In the genomic region with DNA sequence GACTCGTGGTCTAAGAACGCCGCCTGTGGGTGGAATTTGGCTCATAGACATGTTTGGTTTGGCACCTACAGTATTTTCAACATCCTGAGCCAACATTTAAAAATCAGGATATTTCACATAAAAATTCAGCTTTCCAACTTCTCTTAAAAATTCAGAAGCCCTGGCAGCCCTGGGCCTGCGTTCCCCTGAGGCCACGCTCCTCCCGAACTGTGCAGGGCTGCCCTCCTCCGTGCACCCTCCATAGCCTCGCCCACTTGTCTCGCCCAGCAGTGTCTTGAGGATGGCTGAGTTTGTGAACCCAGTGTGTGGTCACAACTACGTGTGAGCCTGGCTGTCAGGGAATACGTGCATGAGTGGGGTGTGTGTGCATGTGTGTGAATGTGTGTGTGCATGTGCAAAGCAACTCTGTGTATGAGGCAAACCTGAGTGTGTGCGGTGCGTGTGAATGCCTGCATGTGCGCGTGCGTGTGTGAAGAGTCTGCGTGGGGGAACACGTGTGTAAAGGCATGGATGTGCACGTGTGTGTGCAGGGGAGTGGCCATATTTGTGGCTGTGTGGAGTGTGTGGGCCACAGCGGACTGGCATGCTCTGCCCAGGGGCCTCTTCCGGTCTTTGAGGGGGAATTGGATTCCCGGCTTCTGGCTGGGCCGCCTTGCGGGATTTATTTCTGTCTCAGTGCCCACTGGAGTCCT, we compare ENCODE assay signal across 11 cellular contexts. TPM values are rescaled to one million over a fixed set of nuclear protein-coding genes. Genes with fewer than 3 reads are reported as not detected.
DNase-seq lines count a peak whose midpoint lies in the region; ATAC-seq and TF ChIP-seq lines count a peak whose summit lies in the region.
"Had no signal": no experiment of that assay in that cellular context is flagged by ENCODE, and none has a peak within 500 bp of the region (broad histone marks: within the 10 kb centered on the region; RNA-seq: fewer than 3 reads in every experiment).

No MANE protein-coding gene starts in this region.

- POLR2A ChIA-PET in PC-3 (lab: Charles Lee; ENCODE audit: unreplicated experiment), result no interaction called here

- H2BK5ac ChIP-seq in neuronal stem cell (ENCODE audit: low read length), result peak overlapping the region; percentile 58

- H3K9ac ChIP-seq in PC-3 (ENCODE audit: low read length) (no peak overlapping the region), neuronal stem cell (ENCODE audit: low read depth, low read length, poor library complexity) (no peak overlapping the region), neural progenitor cell (no peak overlapping the region)

- DNase-seq in AG20443 (ENCODE audit: low spot score) (peak; percentile 70), PC-3 (peak; percentile 36), fibroblast of gingiva (ENCODE audit: low read depth) (peak; percentile 87), neuronal stem cell (ENCODE audit: low spot score) (no peak), AG08396 (ENCODE audit: low spot score) (no peak), DMS153 treated with DMSO at 0.1 percent for 48 hours (lab: John Stamatoyannopoulos, UW; ENCODE audit: unreplicated experiment) (no peak), neural progenitor cell (ENCODE audit: low spot score) (no peak)
- DNase-seq: activated T-cell treated with anti-CD3 and anti-CD28 coated beads, Interleukin-2, amount 50 U/mL, for 72 hours; NCI-H526 treated with DMSO at 0.1 percent for 48 hours had no signal

- peak overlapping the region; percentile 5 for H2BK120ac ChIP-seq in neuronal stem cell (ENCODE audit: low read depth, low read length)

- H3K18ac ChIP-seq in neuronal stem cell (ENCODE audit: low read length), result peak overlapping the region; percentile 24

- no peaks in the 10 kb centered on the region for H3K9me2 ChIP-seq in PC-3 (replicated peaks; ENCODE audit: low read length)

- peak; percentile 48; the same call in 1 of the 2 replicates for TF ChIP-seq CTCF in PC-3 (conservative IDR thresholded peaks at IDR 0.05; ENCODE audit: low read depth, low read length)
- no peak for TF ChIP-seq CTCF in neural progenitor cell (IDR thresholded peaks at IDR 0.05)

- H3K36me3 ChIP-seq in PC-3 (ENCODE audit: low read depth, low read length), result no peaks in the 10 kb centered on the region
- H3K36me3 ChIP-seq in neuronal stem cell (replicated peaks in 1 of 2; ENCODE audit: control insufficient read depth in 2 of 2, insufficient read depth in 2 of 2, low read length in 2 of 2), result peaks cover 0 to 2% of the 10 kb centered on the region in 2 donors
- no peaks in the 10 kb centered on the region for H3K36me3 ChIP-seq in neural progenitor cell

- peak overlapping the region; percentile 39 for H3K14ac ChIP-seq in neuronal stem cell (ENCODE audit: low read length)

- peaks cover 7% of the 10 kb centered on the region for H3K4me1 ChIP-seq in PC-3 (ENCODE audit: insufficient read depth, low read length)
- H3K4me1 ChIP-seq in neuronal stem cell (ENCODE audit: control insufficient read depth in 2 of 2, insufficient read depth in 1 of 2, low read depth in 1 of 2, low read length in 2 of 2), result peaks cover 0 to 4% of the 10 kb centered on the region in 2 donors
- no peaks in the 10 kb centered on the region for H3K4me1 ChIP-seq in neural progenitor cell

- H2AK5ac ChIP-seq in neuronal stem cell (ENCODE audit: low read depth, low read length), result peak overlapping the region; percentile 51

- H3K27ac Mint-ChIP-seq in neural progenitor cell, result no peak overlapping the region
- H3K27ac Mint-ChIP-seq: activated T-cell treated with anti-CD3 and anti-CD28 coated beads, Interleukin-2, amount 50 U/mL, for 72 hours; dendritic cell treated with granulocyte-macrophage colony-stimulating factor and Interleukin-4, amounts not matched to agents 40 ng/mL and 50 ng/mL, for 4 days had no signal

- BruUV-seq in PC-3 (replicated peaks; lab: Mats Ljungman, UMichigan), result no TSS peak

- peak overlapping the region; percentile 88 for H2BK12ac ChIP-seq in neuronal stem cell (ENCODE audit: low read length)

- H3K27me3 Mint-ChIP-seq in neural progenitor cell (ENCODE audit: insufficient read depth, low read depth), result peaks cover 2% of the 10 kb centered on the region

- H3K36me3 Mint-ChIP-seq in neural progenitor cell, result no peaks in the 10 kb centered on the region

- intact Hi-C loops in PC-3 (cut with micrococcal nuclease), result loop anchor here (1.0 kb wide), 1 partner anchor 42 kb away; no protein-coding TSS in a partner anchor

- H3K9me3 Mint-ChIP-seq in neural progenitor cell, result no peaks in the 10 kb centered on the region
- H3K9me3 Mint-ChIP-seq: activated T-cell treated with anti-CD3 and anti-CD28 coated beads, Interleukin-2, amount 50 U/mL, for 72 hours; dendritic cell treated with granulocyte-macrophage colony-stimulating factor and Interleukin-4, amounts not matched to agents 40 ng/mL and 50 ng/mL, for 4 days had no signal

- no peak overlapping the region for H3K27ac ChIP-seq in PC-3 (ENCODE audit: low read length)
- no peak overlapping the region for H3K27ac ChIP-seq in neuronal stem cell (replicated peaks; ENCODE audit: low read length)
- no peak overlapping the region for H3K27ac ChIP-seq in neural progenitor cell

- ATAC-seq in PC-3, result no peak
- no peak for ATAC-seq in HG03135 (IDR thresholded peaks at IDR 0.05; ENCODE audit: unreplicated experiment)

- H4K20me1 ChIP-seq in PC-3 (ENCODE audit: low read length) (no peaks in the 10 kb centered on the region), neural progenitor cell (ENCODE audit: low read depth) (no peaks in the 10 kb centered on the region)

- peak overlapping the region; percentile 83 for H3K23ac ChIP-seq in neuronal stem cell (ENCODE audit: low read depth, low read length, poor library complexity)

- H2AFZ ChIP-seq in PC-3 (ENCODE audit: low read length) (no peak overlapping the region), neuronal stem cell (ENCODE audit: low read length) (no peak overlapping the region), neural progenitor cell (replicated peaks) (no peak overlapping the region)

- H3K4me1 Mint-ChIP-seq in neural progenitor cell, result no peaks in the 10 kb centered on the region

- H3K4me3 Mint-ChIP-seq in neural progenitor cell, result no peak overlapping the region
- H3K4me3 Mint-ChIP-seq: activated T-cell treated with anti-CD3 and anti-CD28 coated beads, Interleukin-2, amount 50 U/mL, for 72 hours; dendritic cell treated with granulocyte-macrophage colony-stimulating factor and Interleukin-4, amounts not matched to agents 40 ng/mL and 50 ng/mL, for 4 days had no signal

- H3F3A ChIP-seq in PC-3 (ENCODE audit: low read length, unreplicated experiment) (no peaks in the 10 kb centered on the region), neural progenitor cell (ENCODE audit: low read depth) (no peaks in the 10 kb centered on the region)

- H3K4me2 ChIP-seq in PC-3 (ENCODE audit: low read length) (no peak overlapping the region), neuronal stem cell (ENCODE audit: insufficient read depth, low read length, poor library complexity, severe bottlenecking) (no peak overlapping the region), neural progenitor cell (no peak overlapping the region)

- no peak overlapping the region for H3K4me3 ChIP-seq in PC-3 (ENCODE audit: low read length)
- no peak overlapping the region for H3K4me3 ChIP-seq in neuronal stem cell (ENCODE audit: low read length in 2 of 2)
- no peak overlapping the region for H3K4me3 ChIP-seq in neural progenitor cell

- H3K9me3 ChIP-seq in PC-3 (ENCODE audit: low read length), result no peaks in the 10 kb centered on the region
- no peaks in the 10 kb centered on the region for H3K9me3 ChIP-seq in neuronal stem cell (replicated peaks in 1 of 2; ENCODE audit: control insufficient read depth in 2 of 2, insufficient read depth in 1 of 2, low read depth in 1 of 2, low read length in 2 of 2)
- H3K9me3 ChIP-seq in neural progenitor cell (ENCODE audit: low read depth), result no peaks in the 10 kb centered on the region

- no CpG with 5 or more reads among the region's 24 CpGs for WGBS in neuronal stem cell (ENCODE audit: extremely low coverage in 2 of 2, insufficient read length in 2 of 2, insufficient replicate concordance in 1 of 2), 2 donors

- peak overlapping the region; percentile 38 for H2BK15ac ChIP-seq in neuronal stem cell (ENCODE audit: low read length)

- no peaks in the 10 kb centered on the region for H3K79me2 ChIP-seq in PC-3 (ENCODE audit: low read length)
- no peaks in the 10 kb centered on the region for H3K79me2 ChIP-seq in neural progenitor cell (ENCODE audit: low read depth)

- no peak overlapping the region for H3K4ac ChIP-seq in neuronal stem cell (ENCODE audit: low read length)

- H4K8ac ChIP-seq in neuronal stem cell (ENCODE audit: low read depth, low read length), result no peak overlapping the region

- CTCF ChIA-PET in PC-3 (lab: Charles Lee), result interaction anchor here (1.5 to 1.6 kb wide), 2 partner anchors 14 to 203 kb away, joined by 4 to 11 read pairs; no protein-coding TSS in a partner anchor

- no peaks in the 10 kb centered on the region for H3K27me3 ChIP-seq in PC-3 (ENCODE audit: low read length)
- peaks cover 0 to 5% (median 3%) of the 10 kb centered on the region in 3 experiments for H3K27me3 ChIP-seq in neuronal stem cell (ENCODE audit: control insufficient read depth in 3 of 3, insufficient read depth in 3 of 3, low read depth in 1 of 3, low read length in 3 of 3)
- no peaks in the 10 kb centered on the region for H3K27me3 ChIP-seq in neural progenitor cell

- H4K91ac ChIP-seq in neuronal stem cell (ENCODE audit: low read depth, low read length, poor library complexity), result peak overlapping the region; percentile 66

- H3K79me1 ChIP-seq in neuronal stem cell (ENCODE audit: low read depth, low read length), result no peaks in the 10 kb centered on the region

RNA-seq across cellular contexts. Expression of gene PTH1R, which starts 30.9 kb away (rescaled TPM):
- not detected in 2 replicates for total RNA-seq in PC-3 (2014; rRNA removed)
- 2.2 TPM for polyA plus RNA-seq in neuronal stem cell (2013, experiment 1 of 2)
- polyA plus RNA-seq in neuronal stem cell (2013, experiment 2 of 2), result 2.6 TPM
- 0.43 TPM in 1 of 2 replicates, not detected in the other for total RNA-seq in neural progenitor cell (ENCODE audit: low replicate concordance)
- total RNA-seq: activated T-cell treated with anti-CD3 and anti-CD28 coated beads, Interleukin-2, amount 50 U/mL, for 72 hours had no signal

RNA-seq across cellular contexts. Expression of gene MYL3, which starts 45.2 kb away (rescaled TPM):
- total RNA-seq in PC-3 (2014; rRNA removed) (not detected in 2 replicates), neural progenitor cell (ENCODE audit: low replicate concordance) (not detected in 2 replicates)
- 0.26 TPM for polyA plus RNA-seq in neuronal stem cell (2013, experiment 1 of 2)
- polyA plus RNA-seq in neuronal stem cell (2013, experiment 2 of 2), result 0.25 TPM
- total RNA-seq: activated T-cell treated with anti-CD3 and anti-CD28 coated beads, Interleukin-2, amount 50 U/mL, for 72 hours had no signal

Comparison
In these comparisons a context has a peak if more than half of its experiments do, and no peak if none do; other contexts are left out.
1. DNase-seq: peak in AG20443 (single experiment), PC-3 (single experiment) and fibroblast of gingiva (single experiment); none in neuronal stem cell (single experiment), AG08396 (single experiment), DMS153 treated with DMSO at 0.1 percent for 48 hours (single experiment) and neural progenitor cell (single experiment).